8 cellular contexts compared by ENCODE assay signal in the genomic region with DNA sequence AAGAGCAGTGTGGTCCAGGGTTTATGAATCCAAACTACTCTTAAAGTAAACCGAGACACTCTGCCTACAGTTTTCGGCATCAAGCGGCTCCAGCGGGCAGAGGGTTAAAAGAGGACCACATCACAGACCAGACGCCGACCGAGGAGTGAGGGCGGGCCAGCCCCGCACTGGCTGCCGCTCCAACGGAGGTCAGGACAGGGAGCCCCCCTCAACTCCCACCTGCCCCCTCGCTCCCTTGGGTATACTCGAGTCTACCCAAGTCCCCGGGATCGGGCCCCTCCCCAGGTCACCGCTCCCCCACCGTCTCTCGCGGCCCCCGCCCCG. TPM values are rescaled to one million over a fixed set of nuclear protein-coding genes. Genes with fewer than 3 reads are reported as not detected.
DNase-seq lines count a peak whose midpoint lies in the region; ATAC-seq and TF ChIP-seq lines count a peak whose summit lies in the region.

No MANE protein-coding gene starts in this region.

- H3K27me3 Mint-ChIP-seq in T-helper 1 cell treated with Interleukin-12 subunit alpha and Interleukin-12 subunit beta and Interleukin-4 antibody, amounts not matched to agents 30 μg/mL and 1 μg/mL, for 36 hours (ENCODE audit: low read depth): no peaks in the 10 kb centered on the region

- H3K4me1 Mint-ChIP-seq in T-helper 1 cell treated with Interleukin-12 subunit alpha and Interleukin-12 subunit beta and Interleukin-4 antibody, amounts not matched to agents 30 μg/mL and 1 μg/mL, for 36 hours (ENCODE audit: low read depth): peaks cover 23% of the 10 kb centered on the region

- H3K27ac Mint-ChIP-seq in T-helper 1 cell treated with Interleukin-12 subunit alpha and Interleukin-12 subunit beta and Interleukin-4 antibody, amounts not matched to agents 30 μg/mL and 1 μg/mL, for 36 hours: peak overlapping the region; percentile 93

- peak; percentile 67 for ATAC-seq in omental fat pad (ENCODE audit: low FRiP score)

- H3K9me3 Mint-ChIP-seq in T-helper 1 cell treated with Interleukin-12 subunit alpha and Interleukin-12 subunit beta and Interleukin-4 antibody, amounts not matched to agents 30 μg/mL and 1 μg/mL, for 36 hours: no peaks in the 10 kb centered on the region

- no peak for DNase-seq in T-helper 1 cell
- DNase-seq in HEK293T (ENCODE audit: extremely low spot score): peak; percentile 67
- DNase-seq in NCI-H128 (lab: John Stamatoyannopoulos, UW; ENCODE audit: unreplicated experiment): peak; percentile 60
- DNase-seq in WERI-Rb-1: no peak
- peak in 1 of 2 donors; percentile 66 for DNase-seq in foreskin fibroblast
- no peak for DNase-seq in omental fat pad (ENCODE audit: low spot score)
- no peak for DNase-seq in stimulated activated CD4-positive, alpha-beta T cell treated with anti-CD3 and anti-CD28 coated beads, Interleukin-4, amount 100 ng/mL, for 4 hours

- peaks cover 8% of the 10 kb centered on the region for H3K9me3 ChIP-seq in WERI-Rb-1 (ENCODE audit: severe bottlenecking)

- POLR2A ChIA-PET in HEK293T (lab: Yijun Ruan, JAX): interaction anchor here (0.6 to 1.3 kb wide), 4 partner anchors 26 to 131 kb away, joined by 3 to 4 read pairs (median 3); partner anchors contain the start of gene MINDY1

- H3K4me3 ChIP-seq in WERI-Rb-1 (ENCODE audit: low read depth, low read length): peak overlapping the region; percentile 96
- H3K4me3 ChIP-seq in foreskin fibroblast (ENCODE audit: low read depth in 1 of 2, low read length in 2 of 2): peak overlapping the region; percentile 90 to 91

- TF ChIP-seq CTCF in WERI-Rb-1 (IDR thresholded peaks at IDR 0.05; ENCODE audit: low read depth, low read length) (no peak), foreskin fibroblast (IDR thresholded peaks at IDR 0.05; ENCODE audit: low read depth, low read length) (no peak), omental fat pad (IDR thresholded peaks at IDR 0.05) (no peak)

- H3K36me3 Mint-ChIP-seq in T-helper 1 cell treated with Interleukin-12 subunit alpha and Interleukin-12 subunit beta and Interleukin-4 antibody, amounts not matched to agents 30 μg/mL and 1 μg/mL, for 36 hours (ENCODE audit: low read depth): peaks cover 9% of the 10 kb centered on the region

- H3K4me3 Mint-ChIP-seq in T-helper 1 cell treated with Interleukin-12 subunit alpha and Interleukin-12 subunit beta and Interleukin-4 antibody, amounts not matched to agents 30 μg/mL and 1 μg/mL, for 36 hours: peak overlapping the region; percentile 93

- H3K27ac ChIP-seq in WERI-Rb-1: peak overlapping the region; percentile 75

- CTCF ChIA-PET in HEK293T (lab: Yijun Ruan, JAX): no interaction called here

- peaks cover 5% of the 10 kb centered on the region for H3K36me3 ChIP-seq in WERI-Rb-1

- no peaks in the 10 kb centered on the region for H3K27me3 ChIP-seq in WERI-Rb-1 (ENCODE audit: insufficient read depth, low read depth, severe bottlenecking)

TF ChIP-seq in HEK293T, 16 proteins besides CTCF, POLR2A, EP300 and RAD21:
- TF ChIP-seq BHLHE40 (IDR thresholded peaks at IDR 0.05; ENCODE audit: borderline replicate concordance) (no peak), ARNT (IDR thresholded peaks at IDR 0.05) (no peak), HDGF (IDR thresholded peaks at IDR 0.05; ENCODE audit: borderline replicate concordance) (no peak), ELF4 (IDR thresholded peaks at IDR 0.05) (no peak), SP1 (IDR thresholded peaks at IDR 0.05) (no peak), ZNF384 (IDR thresholded peaks at IDR 0.05) (no peak), FOXA1 (IDR thresholded peaks at IDR 0.05) (no peak), CTBP1 (IDR thresholded peaks at IDR 0.05; ENCODE audit: borderline replicate concordance) (no peak), NFRKB (IDR thresholded peaks at IDR 0.05) (no peak), PKNOX1 (IDR thresholded peaks at IDR 0.05) (no peak), LEF1 (IDR thresholded peaks at IDR 0.05; ENCODE audit: borderline replicate concordance) (no peak)
TF ChIP-seq in HEK293T: peak in this region for 0.

RNA-seq across cellular contexts. Expression of gene ARNT, which starts 0.3 kb away (rescaled TPM):
- 10 to 100 TPM; 45.0 to 75.0 (median 58.3) TPM for total RNA-seq in omental fat pad

RNA-seq across cellular contexts. Expression of gene CTXND2, which starts 10.9 kb away (rescaled TPM):
- total RNA-seq in omental fat pad: not detected

RNA-seq across cellular contexts. Expression of gene SETDB1, which starts 50.1 kb away (rescaled TPM):
- 10 to 100 TPM; 23.7 to 32.9 (median 27.8) TPM for total RNA-seq in omental fat pad

Comparison
In these comparisons a context has a peak if more than half of its experiments do, and no peak if none do; other contexts are left out.
1. DNase-seq: peak in HEK293T (single experiment) and NCI-H128 (single experiment); none in T-helper 1 cell (0 of 5), WERI-Rb-1 (single experiment), omental fat pad (single experiment) and stimulated activated CD4-positive, alpha-beta T cell treated with anti-CD3 and anti-CD28 coated beads, Interleukin-4, amount 100 ng/mL, for 4 hours (0 of 2).